7 cellular contexts compared by ENCODE assay signal in the genomic region with DNA sequence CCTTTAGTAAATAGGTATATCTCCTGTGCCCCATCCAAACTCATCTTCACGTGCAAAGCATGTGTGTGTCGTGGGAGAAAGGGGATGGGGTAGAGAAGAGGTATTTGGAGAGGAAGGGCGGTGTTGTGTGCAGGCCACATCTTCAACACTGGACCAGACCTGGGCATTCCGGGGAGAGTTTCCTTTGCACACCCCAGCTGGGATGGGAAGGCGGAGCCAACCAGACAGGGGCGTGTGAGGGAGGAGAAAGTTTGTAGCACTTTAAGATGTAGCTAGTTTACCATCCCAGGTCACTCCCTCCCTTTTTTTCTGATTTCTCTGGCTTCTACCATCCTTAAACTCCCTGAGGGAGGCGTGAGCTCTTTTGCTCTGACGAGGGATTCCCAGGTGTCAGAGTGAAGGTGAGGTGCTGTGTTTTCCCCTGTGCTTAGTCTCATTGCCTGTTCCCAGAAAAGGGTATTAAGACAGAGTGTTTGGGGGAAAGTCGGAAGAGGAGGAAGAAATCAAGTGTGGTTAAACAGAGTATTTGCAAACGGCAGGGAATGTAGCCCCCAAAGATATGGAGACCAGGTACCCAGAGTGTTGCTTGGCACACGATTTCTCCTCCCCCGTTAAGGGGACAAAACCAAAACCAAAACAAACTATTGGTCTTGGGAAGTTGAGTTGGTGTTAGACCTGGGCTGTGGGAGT. TPM values are rescaled to one million over a fixed set of nuclear protein-coding genes. Genes with fewer than 3 reads are reported as not detected.
DNase-seq lines count a peak whose midpoint lies in the region; ATAC-seq and TF ChIP-seq lines count a peak whose summit lies in the region.

No MANE protein-coding gene starts in this region.

- no peaks in the 10 kb centered on the region for H4K20me1 ChIP-seq in OCI-LY7 (ENCODE audit: insufficient read depth, low read length)

- no peaks in the 10 kb centered on the region for H3K9me2 ChIP-seq in OCI-LY7 (ENCODE audit: insufficient read depth, low read length)

- DNase-seq in GM20000 (ENCODE audit: low spot score) = peak; percentile 35
- no peak for DNase-seq in OCI-LY7 (ENCODE audit: low spot score)
- no peak for DNase-seq in suprapubic skin (ENCODE audit: low spot score in 2 of 2)
- DNase-seq in omental fat pad (ENCODE audit: low spot score) = no peak
- DNase-seq in caudate nucleus (lab: John Stamatoyannopoulos, UW) = no peak
- DNase-seq in SHP77 treated with DMSO at 0.1 percent for 48 hours (lab: John Stamatoyannopoulos, UW) = no peak

- H3K79me2 ChIP-seq in OCI-LY7 (ENCODE audit: insufficient read depth, low read depth, low read length) = no peaks in the 10 kb centered on the region

- no peak overlapping the region for H3K4me3 ChIP-seq in OCI-LY7 (ENCODE audit: low read depth, low read length, poor library complexity, severe bottlenecking)
- peak overlapping the region; percentile 70 for H3K4me3 ChIP-seq in iPS-18a (ENCODE audit: low read length)
- H3K4me3 ChIP-seq in suprapubic skin = peak overlapping the region; percentile 93

- H3K9me3 ChIP-seq in OCI-LY7 (ENCODE audit: low read length) (no peaks in the 10 kb centered on the region), iPS-18a (ENCODE audit: control insufficient read depth, low read depth, low read length) (no peaks in the 10 kb centered on the region), suprapubic skin (no peaks in the 10 kb centered on the region)

- H3K36me3 ChIP-seq in OCI-LY7 (ENCODE audit: insufficient read depth, low read length) (no peaks in the 10 kb centered on the region), iPS-18a (ENCODE audit: control insufficient read depth, low read depth, low read length) (no peaks in the 10 kb centered on the region), suprapubic skin (no peaks in the 10 kb centered on the region)

- no TSS peak for BruUV-seq in OCI-LY7 (replicated peaks; lab: Mats Ljungman, UMichigan)

- TF ChIP-seq CTCF in GM20000 (IDR thresholded peaks at IDR 0.05; ENCODE audit: extremely low read depth, missing control alignments) = no peak
- no peak for TF ChIP-seq CTCF in OCI-LY7 (conservative IDR thresholded peaks at IDR 0.05; ENCODE audit: low read length)
- no peak for TF ChIP-seq CTCF in suprapubic skin (IDR thresholded peaks at IDR 0.05)
- no peak for TF ChIP-seq CTCF in omental fat pad (IDR thresholded peaks at IDR 0.05)

- H3K27ac ChIP-seq in OCI-LY7 (ENCODE audit: low read depth, low read length, poor library complexity, severe bottlenecking) (no peak overlapping the region), iPS-18a (ENCODE audit: low read length) (no peak overlapping the region), suprapubic skin (peak overlapping the region; percentile 98), caudate nucleus (ENCODE audit: low read depth, low read length) (no peak overlapping the region)

- CTCF ChIA-PET in OCI-LY7 (lab: Charles Lee; ENCODE audit: unreplicated experiment) = no interaction called here

- no peak for ATAC-seq in omental fat pad (ENCODE audit: low FRiP score)

- H3K9ac ChIP-seq in iPS-18a (ENCODE audit: low read length) = no peak overlapping the region

- peak overlapping the region; percentile 63 for H3K4me2 ChIP-seq in OCI-LY7 (ENCODE audit: low read length)

- H2AFZ ChIP-seq in OCI-LY7 (ENCODE audit: low read length) = no peak overlapping the region

- TF ChIP-seq EP300 in suprapubic skin (IDR thresholded peaks at IDR 0.05) = no peak

- intact Hi-C loops in OCI-LY7 (cut with micrococcal nuclease; ENCODE audit: unreplicated experiment) = no loop called here

- H3K4me1 ChIP-seq in OCI-LY7 (ENCODE audit: insufficient read depth, low read length, poor library complexity, severe bottlenecking) (peaks cover 34% of the 10 kb centered on the region), iPS-18a (ENCODE audit: control insufficient read depth, low read depth, low read length) (peaks cover 25% of the 10 kb centered on the region), suprapubic skin (peaks cover 46% of the 10 kb centered on the region)

- 45% methylated on average over 12 of the region's 12 CpGs for WGBS in suprapubic skin

- H3K27me3 ChIP-seq in iPS-18a (ENCODE audit: control insufficient read depth, insufficient read depth, low read length) (peaks cover 15% of the 10 kb centered on the region), suprapubic skin (no peaks in the 10 kb centered on the region)

- POLR2A ChIA-PET in OCI-LY7 (lab: Charles Lee) = no interaction called here

- TF ChIP-seq POLR2A in suprapubic skin (IDR thresholded peaks at IDR 0.05) = peak in 1 of 2 donors; percentile 15

RNA-seq across cellular contexts. Expression of a gene that starts 1.6 kb away (rescaled TPM):
- total RNA-seq in OCI-LY7 (2014; rRNA removed; shearing (Covaris generic)) = 2.4 and 2.6 TPM in 2 replicates
- total RNA-seq in OCI-LY7 (2022) = 8.1 and 9.1 TPM in 2 replicates
- 10 to 100 TPM; 13.1 to 25.6 (median 17.2) TPM for total RNA-seq in suprapubic skin
- 10 to 100 TPM; 14.5 to 34.2 (median 19.3) TPM for total RNA-seq in omental fat pad
